In the genomic region with DNA sequence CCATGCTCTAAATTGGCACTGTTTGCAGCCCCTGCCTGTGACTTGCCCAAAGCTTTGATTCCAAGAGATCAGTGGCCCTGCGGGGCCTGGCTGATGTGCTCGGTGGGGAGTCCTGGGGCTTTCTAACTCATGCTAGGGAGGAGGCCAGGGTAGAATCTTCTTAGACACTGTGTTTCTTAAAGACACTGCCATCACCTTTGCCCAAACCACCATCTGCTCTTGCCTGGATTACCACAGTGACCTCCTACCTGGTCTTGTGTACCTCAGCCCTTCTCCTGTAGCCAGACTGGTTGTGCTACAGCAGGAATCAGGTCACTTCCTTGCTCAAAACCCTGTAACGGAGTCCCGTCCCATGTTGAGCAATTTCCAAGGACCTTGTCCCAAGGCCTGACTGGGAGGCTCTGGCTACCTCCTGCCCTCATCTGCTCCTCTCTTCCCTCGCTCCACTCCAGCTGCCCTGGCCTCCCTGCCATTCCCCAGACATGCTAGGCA, we compare ENCODE assay signal across 15 cellular contexts.
DNase-seq lines count a peak whose midpoint lies in the region; ATAC-seq and TF ChIP-seq lines count a peak whose summit lies in the region.
"Had no signal": no experiment of that assay in that cellular context is flagged by ENCODE, and none has a peak within 500 bp of the region (broad histone marks: within the 10 kb centered on the region; RNA-seq: fewer than 3 reads in every experiment).

No MANE protein-coding gene starts in this region.

- intact Hi-C loops in right lobe of liver (cut with DNase I): no loop called here
- intact Hi-C loops in CD4-positive, alpha-beta memory T cell (cut with micrococcal nuclease): no loop called here

- peaks cover 4% of the 10 kb centered on the region for H3K36me3 Mint-ChIP-seq in brain
- H3K36me3 Mint-ChIP-seq in CD4-positive, alpha-beta memory T cell: peaks cover 14 to 29% of the 10 kb centered on the region in 2 donors

- H3K9me3 ChIP-seq in right lobe of liver (no peaks in the 10 kb centered on the region), stomach smooth muscle (ENCODE audit: control insufficient read depth in 2 of 2, low read length in 2 of 2) (no peaks in the 10 kb centered on the region)
- H3K9me3 ChIP-seq in CD4-positive, alpha-beta memory T cell (ENCODE audit: control insufficient read depth in 1 of 2, low read length in 2 of 2): no peaks in the 10 kb centered on the region
- H3K9me3 ChIP-seq: gastroesophageal sphincter had no signal

- no peak overlapping the region for H3K9ac ChIP-seq in stomach smooth muscle (ENCODE audit: low read length in 2 of 2)

- H3K27ac ChIP-seq in right lobe of liver (no peak overlapping the region), stomach smooth muscle (ENCODE audit: low read length) (peak overlapping the region; percentile 37)
- no peak overlapping the region for H3K27ac ChIP-seq in CD4-positive, alpha-beta memory T cell (ENCODE audit: low read depth, low read length)
- H3K27ac ChIP-seq: gastroesophageal sphincter had no signal

- H3K9me3 Mint-ChIP-seq in brain: no peaks in the 10 kb centered on the region
- H3K9me3 Mint-ChIP-seq in CD4-positive, alpha-beta memory T cell: no peaks in the 10 kb centered on the region
- H3K9me3 Mint-ChIP-seq: activated CD8-positive, alpha-beta T cell treated with anti-CD3 and anti-CD28 coated beads for 36 hours had no signal

- DNase-seq in HuH-7 (ENCODE audit: low spot score): peak; percentile 47
- peak; percentile 46 to 68 (median 65) for DNase-seq in right lobe of liver
- no peak for DNase-seq in NCI-H1694 treated with DMSO at 0.1 percent for 48 hours (lab: John Stamatoyannopoulos, UW)
- no peak for DNase-seq in CD4-positive, alpha-beta memory T cell
- DNase-seq in activated effector memory CD4-positive, alpha-beta T cell treated with Interleukin-2 at 50 U/mL for 16 hours: no peak
- DNase-seq: activated CD8-positive, alpha-beta T cell treated with anti-CD3 and anti-CD28 coated beads for 36 hours; Calu3; left cardiac atrium; NCI-H1092; stimulated activated CD4-positive, alpha-beta T cell treated with anti-CD3 and anti-CD28 coated beads, Interleukin-4, amount 100 ng/mL, for 1 hour; T1000 had no signal

- CTCF ChIA-PET in CD4-positive, alpha-beta memory T cell (lab: Charles Lee; ENCODE audit: partially characterized antibody): no interaction called here

- POLR2A ChIA-PET in CD4-positive, alpha-beta memory T cell (lab: Charles Lee; ENCODE audit: partially characterized antibody): no interaction called here

- TF ChIP-seq POLR2A in right lobe of liver (IDR thresholded peaks at IDR 0.05): no peak

- peaks cover 51% of the 10 kb centered on the region for H3K4me1 Mint-ChIP-seq in brain
- peaks cover 3 to 13% (median 9%) of the 10 kb centered on the region in 4 donors for H3K4me1 Mint-ChIP-seq in CD4-positive, alpha-beta memory T cell

- H3K4me3 Mint-ChIP-seq in brain: no peak overlapping the region
- H3K4me3 Mint-ChIP-seq in CD4-positive, alpha-beta memory T cell: no peak overlapping the region
- H3K4me3 Mint-ChIP-seq: activated CD8-positive, alpha-beta T cell treated with anti-CD3 and anti-CD28 coated beads for 36 hours; activated naive CD8-positive, alpha-beta T cell had no signal

- H3K27me3 ChIP-seq in right lobe of liver: no peaks in the 10 kb centered on the region
- no peaks in the 10 kb centered on the region for H3K27me3 ChIP-seq in stomach smooth muscle (ENCODE audit: control insufficient read depth in 1 of 2, insufficient read depth in 2 of 2, low read length in 2 of 2)
- no peaks in the 10 kb centered on the region for H3K27me3 ChIP-seq in CD4-positive, alpha-beta memory T cell (ENCODE audit: insufficient read depth, low read length)
- H3K27me3 ChIP-seq: gastroesophageal sphincter had no signal

- peak overlapping the region in 3 of 5 experiments; percentile 66 to 94 (median 79) for H3K27ac Mint-ChIP-seq in brain
- H3K27ac Mint-ChIP-seq in CD4-positive, alpha-beta memory T cell: peak overlapping the region in 2 of 7 donors; percentile 19 to 59
- H3K27ac Mint-ChIP-seq: activated CD8-positive, alpha-beta T cell treated with anti-CD3 and anti-CD28 coated beads for 36 hours; activated naive CD8-positive, alpha-beta T cell had no signal

- H3K4me3 ChIP-seq in right lobe of liver (no peak overlapping the region), stomach smooth muscle (ENCODE audit: low read length in 2 of 2) (no peak overlapping the region)
- no peak overlapping the region for H3K4me3 ChIP-seq in CD4-positive, alpha-beta memory T cell (ENCODE audit: low read length in 2 of 2)
- H3K4me3 ChIP-seq: gastroesophageal sphincter had no signal

- H3K36me3 ChIP-seq in right lobe of liver: no peaks in the 10 kb centered on the region
- H3K36me3 ChIP-seq in stomach smooth muscle (ENCODE audit: control insufficient read depth in 2 of 2, insufficient read depth in 2 of 2, low read length in 2 of 2): no peaks in the 10 kb centered on the region
- peaks cover 4% of the 10 kb centered on the region for H3K36me3 ChIP-seq in CD4-positive, alpha-beta memory T cell (ENCODE audit: insufficient read depth, low read length)
- H3K36me3 ChIP-seq: gastroesophageal sphincter had no signal

- H3K4me1 ChIP-seq in right lobe of liver (peaks cover 0 to 21% (median 0%) of the 10 kb centered on the region in 4 donors), stomach smooth muscle (ENCODE audit: control insufficient read depth, insufficient read depth, low read length) (peaks cover 39% of the 10 kb centered on the region)
- H3K4me1 ChIP-seq in CD4-positive, alpha-beta memory T cell (ENCODE audit: insufficient read depth, low read length): no peaks in the 10 kb centered on the region

- TF ChIP-seq CTCF in brain (conservative IDR thresholded peaks at IDR 0.05) (no peak), right lobe of liver (IDR thresholded peaks at IDR 0.05) (no peak)

- H3K27me3 Mint-ChIP-seq in brain: no peaks in the 10 kb centered on the region
- no peaks in the 10 kb centered on the region for H3K27me3 Mint-ChIP-seq in CD4-positive, alpha-beta memory T cell
- H3K27me3 Mint-ChIP-seq: activated CD8-positive, alpha-beta T cell treated with anti-CD3 and anti-CD28 coated beads for 36 hours; activated naive CD8-positive, alpha-beta T cell had no signal

- peak; percentile 68 to 92 (median 74) for ATAC-seq in right lobe of liver
- ATAC-seq: activated CD8-positive, alpha-beta T cell treated with anti-CD3 and anti-CD28 coated beads for 36 hours; gastroesophageal sphincter had no signal

- 40% methylated on average over 5 of the region's 5 CpGs for WGBS in right lobe of liver (ENCODE audit: insufficient coverage, low coverage, low lambda C conversion rate, missing lambda C conversion rate)

Comparison
In these comparisons a context has a peak if more than half of its experiments do, and no peak if none do; other contexts are left out.
1. DNase-seq: peak in HuH-7 (single experiment) and right lobe of liver (3 of 3); none in NCI-H1694 treated with DMSO at 0.1 percent for 48 hours (single experiment), CD4-positive, alpha-beta memory T cell (0 of 5) and activated effector memory CD4-positive, alpha-beta T cell treated with Interleukin-2 at 50 U/mL for 16 hours (single experiment).